ENCODE assay signal across 12 cellular contexts in the genomic region with DNA sequence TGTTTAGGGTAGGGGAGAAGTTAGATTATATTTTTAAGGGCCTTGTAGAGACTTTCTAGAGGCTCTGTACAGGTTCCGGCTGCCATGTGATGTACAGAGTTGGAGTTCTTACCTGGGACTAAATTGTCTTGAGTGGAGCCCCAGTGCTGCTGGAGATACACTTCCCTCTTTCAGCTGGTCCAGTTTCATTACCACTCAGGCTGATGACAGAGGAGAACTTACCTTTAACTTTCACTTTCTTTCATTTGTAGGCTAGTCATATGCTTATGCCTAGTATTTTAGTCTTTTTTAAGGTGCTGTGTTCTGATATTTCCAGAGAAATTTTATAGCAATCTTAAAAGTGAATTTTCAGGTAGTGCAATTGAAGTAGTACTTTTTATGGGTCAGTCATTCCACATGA.
A peak's percentile ranks its signal among the peaks of the same experiment; 100 is the strongest.
DNase-seq lines count a peak whose midpoint lies in the region; ATAC-seq and TF ChIP-seq lines count a peak whose summit lies in the region.
"Had no signal": no experiment of that assay in that cellular context is flagged by ENCODE, and none has a peak within 500 bp of the region (broad histone marks: within the 10 kb centered on the region; RNA-seq: fewer than 3 reads in every experiment).

No MANE protein-coding gene starts in this region.

- no peak overlapping the region for H3K27ac ChIP-seq in left lung

- DNase-seq in left lung = no peak
- DNase-seq in NCI-H2107 (lab: John Stamatoyannopoulos, UW) = no peak
- DNase-seq in NCI-H446 treated with DMSO at 0.1 percent for 48 hours (lab: John Stamatoyannopoulos, UW) = no peak
- no peak for DNase-seq in LoVo (ENCODE audit: low spot score)
- no peak for DNase-seq in SKM-1 (lab: John Stamatoyannopoulos, UW; ENCODE audit: unreplicated experiment)
- DNase-seq: DMS153, endodermal cell, NCI-H69 had no signal

- H3K9me3 ChIP-seq in left lung = no peaks in the 10 kb centered on the region

- peaks cover 0 to 5% of the 10 kb centered on the region in 2 donors for H3K4me1 ChIP-seq in left lung

- no peaks in the 10 kb centered on the region for H3K27me3 ChIP-seq in left lung

- H3K36me3 ChIP-seq in left lung = peaks cover 0 to 4% of the 10 kb centered on the region in 2 donors

- no peak overlapping the region for H3K4me3 ChIP-seq in left lung
- H3K4me3 ChIP-seq: K562 had no signal

- intact Hi-C loops in left lung (cut with DNase I) = no loop called here

- ATAC-seq in GM18520 (IDR thresholded peaks at IDR 0.05; ENCODE audit: unreplicated experiment) = peak; percentile 61
- ATAC-seq in GM21717 (IDR thresholded peaks at IDR 0.05; ENCODE audit: unreplicated experiment) = peak; percentile 81
- ATAC-seq in HG03571 (IDR thresholded peaks at IDR 0.05; ENCODE audit: unreplicated experiment) = peak; percentile 79
- peak; percentile 15 for ATAC-seq in left lung
- ATAC-seq: K562 had no signal

- no peak for TF ChIP-seq CTCF in left lung (IDR thresholded peaks at IDR 0.05)

Comparison
In these comparisons a context has a peak if more than half of its experiments do, and no peak if none do; other contexts are left out.
1. ATAC-seq: peak in every context shown above with its lines; median percentile 81 in GM21717; 79 in HG03571; 61 in GM18520; 15 in left lung.